ENCODE assay signal across 27 cellular contexts in the genomic region with DNA sequence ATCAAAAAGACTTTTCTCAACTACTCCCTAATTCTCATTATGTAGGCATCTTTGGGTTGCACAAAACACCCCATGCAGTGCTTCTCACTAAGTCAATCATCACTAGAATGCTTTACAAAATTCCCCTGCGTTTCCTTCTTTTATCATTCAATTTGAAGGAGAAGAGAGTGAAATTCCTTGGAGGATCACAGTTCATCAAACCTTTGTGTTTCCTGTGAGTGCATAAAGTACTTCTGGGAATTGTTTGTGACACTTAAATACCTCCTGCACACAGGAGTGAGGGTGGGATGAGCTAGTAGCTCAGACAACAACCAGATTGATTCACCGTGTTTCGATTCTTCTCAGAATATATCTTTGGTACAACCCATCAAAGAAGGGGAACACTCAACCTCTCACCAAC. TPM values are rescaled to one million over a fixed set of nuclear protein-coding genes. Genes with fewer than 3 reads are reported as not detected.
DNase-seq lines count a peak whose midpoint lies in the region; ATAC-seq and TF ChIP-seq lines count a peak whose summit lies in the region.
"Had no signal": no experiment of that assay in that cellular context is flagged by ENCODE, and none has a peak within 500 bp of the region (broad histone marks: within the 10 kb centered on the region; RNA-seq: fewer than 3 reads in every experiment).

No MANE protein-coding gene starts in this region.

- H3K79me1 ChIP-seq in mesendoderm (ENCODE audit: low read length): no peaks in the 10 kb centered on the region

- H3K9me3 ChIP-seq in iPS DF 6.9 (ENCODE audit: control insufficient read depth, insufficient read depth, low read length) (no peaks in the 10 kb centered on the region), SJCRH30 (replicated peaks) (no peaks in the 10 kb centered on the region)
- H3K9me3 ChIP-seq: HAP-1, SJSA1 had no signal

- no peak overlapping the region for H3K23ac ChIP-seq in mesendoderm (ENCODE audit: low read length)

- H3K9me2 ChIP-seq in GM23338 (ENCODE audit: insufficient read depth): no peaks in the 10 kb centered on the region

- ATAC-seq in GM23338 (peak; percentile 98), WTC11 (peak; percentile 98)
- ATAC-seq in activated T-cell treated with anti-CD3 and anti-CD28 coated beads, Interleukin-2, amount 50 U/mL, for 72 hours (replicated peaks in 1 of 2): no peak

- H3K27me3 ChIP-seq in GM23338 (ENCODE audit: insufficient read depth): no peaks in the 10 kb centered on the region
- no peaks in the 10 kb centered on the region for H3K27me3 ChIP-seq in iPS DF 6.9 (ENCODE audit: control insufficient read depth, insufficient read depth, low read length)
- no peaks in the 10 kb centered on the region for H3K27me3 ChIP-seq in mesendoderm (ENCODE audit: insufficient read depth, low read length, poor library complexity)
- H3K27me3 ChIP-seq in SJCRH30: no peaks in the 10 kb centered on the region
- H3K27me3 ChIP-seq: SJSA1 had no signal

- H3K27me3 Mint-ChIP-seq in GM23338 (ENCODE audit: insufficient read depth, low read depth, poor library complexity) (peaks cover 2% of the 10 kb centered on the region), WTC11 (ENCODE audit: low read depth) (peaks cover 28% of the 10 kb centered on the region)
- H3K27me3 Mint-ChIP-seq in activated T-cell treated with anti-CD3 and anti-CD28 coated beads, Interleukin-2, amount 50 U/mL, for 72 hours (ENCODE audit: low read depth): no peaks in the 10 kb centered on the region
- H3K27me3 Mint-ChIP-seq: CD8-positive, alpha-beta memory T cell; IgD-negative memory B cell had no signal

- H2BK5ac ChIP-seq in mesendoderm (ENCODE audit: low read length): no peak overlapping the region

- peak overlapping the region; percentile 47 for H3K4me3 Mint-ChIP-seq in GM23338
- peak overlapping the region; percentile 57 for H3K4me3 Mint-ChIP-seq in WTC11
- no peak overlapping the region for H3K4me3 Mint-ChIP-seq in activated T-cell treated with anti-CD3 and anti-CD28 coated beads, Interleukin-2, amount 50 U/mL, for 72 hours
- H3K4me3 Mint-ChIP-seq: CD8-positive, alpha-beta memory T cell; IgD-negative memory B cell had no signal

- H3K4ac ChIP-seq in mesendoderm (ENCODE audit: low read depth, low read length): no peak overlapping the region

- H4K5ac ChIP-seq in mesendoderm (ENCODE audit: low read length): no peak overlapping the region

- no peaks in the 10 kb centered on the region for H4K20me1 ChIP-seq in GM23338 (replicated peaks; ENCODE audit: insufficient read depth)

- H3K36me3 ChIP-seq in GM23338 (ENCODE audit: insufficient read depth) (no peaks in the 10 kb centered on the region), iPS DF 6.9 (ENCODE audit: control insufficient read depth, insufficient read depth, low read length) (no peaks in the 10 kb centered on the region), mesendoderm (ENCODE audit: control insufficient read depth, insufficient read depth, low read length) (no peaks in the 10 kb centered on the region), SJCRH30 (no peaks in the 10 kb centered on the region)
- H3K36me3 ChIP-seq: HAP-1, SJSA1 had no signal

- peaks cover 19% of the 10 kb centered on the region for H3K4me1 ChIP-seq in GM23338 (ENCODE audit: insufficient read depth)
- H3K4me1 ChIP-seq in iPS DF 6.9 (ENCODE audit: control insufficient read depth, insufficient read depth, low read length): no peaks in the 10 kb centered on the region
- peaks cover 3% of the 10 kb centered on the region for H3K4me1 ChIP-seq in mesendoderm (ENCODE audit: control insufficient read depth, low read depth, low read length)
- H3K4me1 ChIP-seq in SJCRH30: no peaks in the 10 kb centered on the region
- H3K4me1 ChIP-seq: HAP-1, SJSA1 had no signal

- POLR2A ChIA-PET in WTC11 (lab: Charles Lee): no interaction called here

- H3K36me3 Mint-ChIP-seq in GM23338 (ENCODE audit: low read depth) (peaks cover 53% of the 10 kb centered on the region), WTC11 (peaks cover 43% of the 10 kb centered on the region)
- H3K36me3 Mint-ChIP-seq in activated T-cell treated with anti-CD3 and anti-CD28 coated beads, Interleukin-2, amount 50 U/mL, for 72 hours (ENCODE audit: insufficient read depth in 2 of 2): no peaks in the 10 kb centered on the region
- H3K36me3 Mint-ChIP-seq: CD8-positive, alpha-beta memory T cell; IgD-negative memory B cell had no signal

- no peak overlapping the region for H3K56ac ChIP-seq in mesendoderm (ENCODE audit: low read length)

- no peak overlapping the region for H2AK5ac ChIP-seq in mesendoderm (ENCODE audit: low read length)

- H3K9me3 Mint-ChIP-seq in GM23338: peaks cover 41% of the 10 kb centered on the region
- peaks cover 33% of the 10 kb centered on the region for H3K9me3 Mint-ChIP-seq in WTC11
- peaks cover 9 to 10% of the 10 kb centered on the region in 2 donors for H3K9me3 Mint-ChIP-seq in activated T-cell treated with anti-CD3 and anti-CD28 coated beads, Interleukin-2, amount 50 U/mL, for 72 hours

- H2AFZ ChIP-seq in GM23338: no peak overlapping the region

- CTCF ChIA-PET in WTC11 (lab: Charles Lee): no interaction called here

- H2BK15ac ChIP-seq in mesendoderm (replicated peaks; ENCODE audit: low read depth): no peak overlapping the region

- TF ChIP-seq CTCF in GM23338 (conservative IDR thresholded peaks at IDR 0.05; ENCODE audit: low read depth in 2 of 2) (no peak), WTC11 (IDR thresholded peaks at IDR 0.05) (no peak)

- no peak overlapping the region for H4K8ac ChIP-seq in mesendoderm (ENCODE audit: low read depth, low read length)

- no peak overlapping the region for H3K9ac ChIP-seq in mesendoderm (ENCODE audit: low read length)

- H3K4me3 ChIP-seq in GM23338 (peak overlapping the region; percentile 12), iPS DF 6.9 (ENCODE audit: low read length) (no peak overlapping the region), mesendoderm (ENCODE audit: low read length) (no peak overlapping the region), SJCRH30 (no peak overlapping the region)
- H3K4me3 ChIP-seq: HAP-1, SJSA1 had no signal

- no CpG with 5 or more reads among the region's 3 CpGs for WGBS in iPS DF 6.9 (ENCODE audit: insufficient coverage, insufficient read length)
- WGBS in mesendoderm (ENCODE audit: extremely low coverage, insufficient coverage, low lambda C conversion rate): no CpG with 5 or more reads among the region's 3 CpGs

- no peak overlapping the region for H2BK120ac ChIP-seq in mesendoderm (ENCODE audit: low read depth, low read length)

- H3K27ac ChIP-seq in GM23338 (ENCODE audit: low read depth) (peak overlapping the region; percentile 76), iPS DF 6.9 (ENCODE audit: low read length) (peak overlapping the region; percentile 4), mesendoderm (ENCODE audit: low read depth, low read length) (no peak overlapping the region), caudate nucleus (ENCODE audit: low read depth, low read length) (no peak overlapping the region), SJCRH30 (no peak overlapping the region)
- H3K27ac ChIP-seq: C4-2B, SJSA1 had no signal

- no peaks in the 10 kb centered on the region for H3F3A ChIP-seq in GM23338 (replicated peaks; ENCODE audit: low read depth)

- peak overlapping the region; percentile 24 for H3K4me2 ChIP-seq in GM23338
- no peak overlapping the region for H3K4me2 ChIP-seq in mesendoderm (ENCODE audit: low read length)

- no peak overlapping the region for H3K18ac ChIP-seq in mesendoderm (ENCODE audit: low read length)

- H3K79me2 ChIP-seq in GM23338 (replicated peaks; ENCODE audit: insufficient read depth) (no peaks in the 10 kb centered on the region), mesendoderm (ENCODE audit: control insufficient read depth, insufficient read depth, low read length) (no peaks in the 10 kb centered on the region)

- DNase-seq in GM23338 (ENCODE audit: low spot score): peak; percentile 89
- no peak for DNase-seq in WTC11 (ENCODE audit: low spot score)
- DNase-seq in iPS DF 6.9 (ENCODE audit: low read depth, low spot score): peak; percentile 45
- peak; percentile 19 for DNase-seq in mesendoderm
- DNase-seq in caudate nucleus (lab: John Stamatoyannopoulos, UW): no peak
- no peak for DNase-seq in SJCRH30
- no peak for DNase-seq in activated T-cell treated with anti-CD3 and anti-CD28 coated beads, Interleukin-2, amount 50 U/mL, for 72 hours
- DNase-seq in HuH-7 (ENCODE audit: low spot score): no peak
- DNase-seq: Calu3; CD8-positive, alpha-beta memory T cell; DMS153; GDM1; Karpas-422; MV-4-11; NCI-H1105 treated with DMSO at 0.1 percent for 48 hours; NCI-H2081; NCI-H2171; NCI-H345; NCI-H524; NCI-H774; OCI-M1 had no signal

- H3K4me1 Mint-ChIP-seq in GM23338: peaks cover 33% of the 10 kb centered on the region
- peaks cover 44% of the 10 kb centered on the region for H3K4me1 Mint-ChIP-seq in WTC11
- H3K4me1 Mint-ChIP-seq in activated T-cell treated with anti-CD3 and anti-CD28 coated beads, Interleukin-2, amount 50 U/mL, for 72 hours (ENCODE audit: low read depth): no peaks in the 10 kb centered on the region
- H3K4me1 Mint-ChIP-seq: CD8-positive, alpha-beta memory T cell; IgD-negative memory B cell had no signal

- H3K27ac Mint-ChIP-seq in GM23338 (peak overlapping the region; percentile 94), WTC11 (peak overlapping the region; percentile 95)
- no peak overlapping the region for H3K27ac Mint-ChIP-seq in activated T-cell treated with anti-CD3 and anti-CD28 coated beads, Interleukin-2, amount 50 U/mL, for 72 hours
- H3K27ac Mint-ChIP-seq: CD8-positive, alpha-beta memory T cell; IgD-negative memory B cell had no signal

RNA-seq across cellular contexts. Expression of a gene that starts 3.7 kb away (rescaled TPM):
- total RNA-seq in GM23338 (2014; rRNA removed; shearing (Covaris generic)): not detected in 2 replicates
- not detected in 2 replicates for polyA plus RNA-seq in GM23338 (2016; fragmentation: Nextera tagmentation; extraction: Ambion mirVana)
- not detected in 3 replicates for total RNA-seq in WTC11 (2021)
- not detected for polyA plus RNA-seq in mesendoderm (2013, experiment 1 of 2)
- polyA plus RNA-seq in mesendoderm (2013, experiment 2 of 2): not detected
- not detected in 2 replicates for total RNA-seq in SJCRH30 (2014; rRNA removed; shearing (Covaris generic))
- not detected for total RNA-seq in activated T-cell treated with anti-CD3 and anti-CD28 coated beads, Interleukin-2, amount 50 U/mL, for 72 hours
- total RNA-seq: A172; Calu3; CD8-positive, alpha-beta memory T cell; M059J; SJSA1 had no signal
- polyA plus RNA-seq: CD8-positive, alpha-beta memory T cell; IgD-negative memory B cell had no signal

RNA-seq across cellular contexts. Expression of a gene that starts 17.5 kb away (rescaled TPM):
- not detected in 2 replicates for total RNA-seq in GM23338 (2014; rRNA removed; shearing (Covaris generic))
- not detected in 2 replicates for polyA plus RNA-seq in GM23338 (2016; fragmentation: Nextera tagmentation; extraction: Ambion mirVana)
- total RNA-seq in WTC11 (2021): not detected in 3 replicates
- not detected for polyA plus RNA-seq in mesendoderm (2013, experiment 1 of 2)
- polyA plus RNA-seq in mesendoderm (2013, experiment 2 of 2): not detected
- not detected in 2 replicates for total RNA-seq in SJCRH30 (2014; rRNA removed; shearing (Covaris generic))
- total RNA-seq in activated T-cell treated with anti-CD3 and anti-CD28 coated beads, Interleukin-2, amount 50 U/mL, for 72 hours: not detected
- total RNA-seq: A172; Calu3; CD8-positive, alpha-beta memory T cell; M059J; SJSA1 had no signal
- polyA plus RNA-seq: CD8-positive, alpha-beta memory T cell; IgD-negative memory B cell had no signal

RNA-seq across cellular contexts. Expression of a gene that starts 39.1 kb away (rescaled TPM):
- total RNA-seq in GM23338 (2014; rRNA removed; shearing (Covaris generic)): not detected in 2 replicates
- not detected in 2 replicates for polyA plus RNA-seq in GM23338 (2016; fragmentation: Nextera tagmentation; extraction: Ambion mirVana)
- not detected in 3 replicates for total RNA-seq in WTC11 (2021)
- not detected for polyA plus RNA-seq in mesendoderm (2013, experiment 1 of 2)
- polyA plus RNA-seq in mesendoderm (2013, experiment 2 of 2): not detected
- total RNA-seq in SJCRH30 (2014; rRNA removed; shearing (Covaris generic)): not detected in 2 replicates
- total RNA-seq in activated T-cell treated with anti-CD3 and anti-CD28 coated beads, Interleukin-2, amount 50 U/mL, for 72 hours: not detected
- total RNA-seq: A172; Calu3; CD8-positive, alpha-beta memory T cell; M059J; SJSA1 had no signal
- polyA plus RNA-seq: CD8-positive, alpha-beta memory T cell; IgD-negative memory B cell had no signal

RNA-seq across cellular contexts. Expression of a gene that starts 45.1 kb away (rescaled TPM):
- not detected in 2 replicates for total RNA-seq in GM23338 (2014; rRNA removed; shearing (Covaris generic))
- polyA plus RNA-seq in GM23338 (2016; fragmentation: Nextera tagmentation; extraction: Ambion mirVana): not detected in 2 replicates
- not detected in 3 replicates for total RNA-seq in WTC11 (2021)
- not detected for polyA plus RNA-seq in mesendoderm (2013, experiment 1 of 2)
- polyA plus RNA-seq in mesendoderm (2013, experiment 2 of 2): not detected
- total RNA-seq in SJCRH30 (2014; rRNA removed; shearing (Covaris generic)): not detected in 2 replicates
- total RNA-seq in activated T-cell treated with anti-CD3 and anti-CD28 coated beads, Interleukin-2, amount 50 U/mL, for 72 hours: not detected
- total RNA-seq: A172; Calu3; CD8-positive, alpha-beta memory T cell; M059J; SJSA1 had no signal
- polyA plus RNA-seq: CD8-positive, alpha-beta memory T cell; IgD-negative memory B cell had no signal

Comparison
In these comparisons a context has a peak if more than half of its experiments do, and no peak if none do; other contexts are left out.
1. ATAC-seq: peak in GM23338 (single experiment) and WTC11 (single experiment); none in activated T-cell treated with anti-CD3 and anti-CD28 coated beads, Interleukin-2, amount 50 U/mL, for 72 hours (0 of 2).
2. DNase-seq: peak in GM23338 (single experiment), iPS DF 6.9 (single experiment) and mesendoderm (single experiment); none in WTC11 (single experiment), caudate nucleus (0 of 61), SJCRH30 (0 of 2), activated T-cell treated with anti-CD3 and anti-CD28 coated beads, Interleukin-2, amount 50 U/mL, for 72 hours (0 of 2) and HuH-7 (single experiment).
3. H3K27ac ChIP-seq: peak in GM23338 (single experiment) and iPS DF 6.9 (single experiment); none in mesendoderm (single experiment), caudate nucleus (single experiment) and SJCRH30 (single experiment).
4. H3K4me3 Mint-ChIP-seq: peak in GM23338 (single experiment) and WTC11 (single experiment); none in activated T-cell treated with anti-CD3 and anti-CD28 coated beads, Interleukin-2, amount 50 U/mL, for 72 hours (0 of 2).